Comparison of ENCODE assay signal across 8 cellular contexts in genomic region chr12:6450869-6451347, GRCh38. TPM values are rescaled to one million over a fixed set of nuclear protein-coding genes. Genes with fewer than 3 reads are reported as not detected.
A peak's percentile ranks its signal among the peaks of the same experiment; 100 is the strongest.
DNase-seq lines count a peak whose midpoint lies in the region; ATAC-seq, FAIRE-seq and TF ChIP-seq lines count a peak whose summit lies in the region.

No MANE protein-coding gene starts in this region.

- H3K36me3 ChIP-seq in tibial artery = peaks cover 10 to 48% (median 26%) of the 10 kb centered on the region in 3 donors

- no peaks in the 10 kb centered on the region for H3K27me3 ChIP-seq in tibial artery

- peak overlapping the region; percentile 98 for H3K27ac Mint-ChIP-seq in MCF 10A (ENCODE audit: low read depth, unreplicated experiment)

- CTCF ChIA-PET in MCF 10A (lab: Yijun Ruan, JAX) = interaction anchor here (0.6 to 2.4 kb wide), 6 partner anchors 9 to 87 kb away, joined by 3 to 33 read pairs (median 3); no protein-coding TSS in a partner anchor

- no peak for FAIRE-seq in frontal cortex (lab: Jason Lieb, UNC)

- peak overlapping the region; percentile 97 to 98 for H3K27ac ChIP-seq in tibial artery

- intact Hi-C loops in Right ventricle myocardium superior (cut with DNase I) (no loop called here), cardiac septum (cut with DNase I) (loop anchor here (2.0 to 5.0 kb wide), 2 partner anchors 42 to 114 kb away; partner anchors contain the start of gene MRPL51), MCF 10A (cut with micrococcal nuclease) (loop anchor here (1.0 kb wide), 1 partner anchor 21 kb away; no protein-coding TSS in a partner anchor), lower leg skin (cut with DNase I; ENCODE audit: low total_unique reads) (no loop called here), tibial artery (cut with DNase I; ENCODE audit: low total_unique reads) (no loop called here)

- WGBS in lower leg skin, 2 donors = 3 to 8% methylated on average over 11 of the region's 11 CpGs

- peak; percentile 1 for ATAC-seq in Right ventricle myocardium superior (ENCODE audit: poor library complexity)

- peaks cover 37% of the 10 kb centered on the region for H3K4me1 Mint-ChIP-seq in MCF 10A (ENCODE audit: insufficient read depth, unreplicated experiment)

- DNase-seq in Right ventricle myocardium superior = no peak
- DNase-seq in cardiac septum (ENCODE audit: low spot score) = no peak
- DNase-seq in MCF 10A (ENCODE audit: unreplicated experiment) = no peak
- DNase-seq in lower leg skin (ENCODE audit: low spot score in 2 of 2) = peak in 1 of 2 donors; percentile 89
- DNase-seq in tibial artery = peak in 1 of 2 donors; percentile 42
- DNase-seq in GM10266 (ENCODE audit: extremely low spot score) = no peak
- no peak for DNase-seq in NCI-H526 treated with DMSO at 0.1 percent for 48 hours (lab: John Stamatoyannopoulos, UW)
- DNase-seq in frontal cortex (ENCODE audit: low spot score in 2 of 2) = no peak

- POLR2A ChIA-PET in MCF 10A (lab: Yijun Ruan, JAX) = interaction anchor here (0.7 to 4.5 kb wide), 23 partner anchors 10 to 247 kb away, joined by 3 to 50 read pairs (median 8); partner anchors contain the start of genes GAPDH, LTBR, MRPL51 and TNFRSF1A

- H3K9me3 ChIP-seq in tibial artery = no peaks in the 10 kb centered on the region

- BruUV-seq in MCF 10A (replicated peaks; lab: Mats Ljungman, UMichigan) = no TSS peak

- peaks cover 29% of the 10 kb centered on the region for H3K36me3 Mint-ChIP-seq in MCF 10A (ENCODE audit: insufficient read depth, unreplicated experiment)

- no peak for TF ChIP-seq POLR2A in lower leg skin (IDR thresholded peaks at IDR 0.05)

- H3K4me1 ChIP-seq in tibial artery = peaks cover 0 to 36% (median 30%) of the 10 kb centered on the region in 4 donors

- TF ChIP-seq CTCF in MCF 10A (IDR thresholded peaks at IDR 0.05; ENCODE audit: unreplicated experiment) (no peak), lower leg skin (IDR thresholded peaks at IDR 0.05) (no peak), tibial artery (IDR thresholded peaks at IDR 0.05) (no peak), GM10266 (IDR thresholded peaks at IDR 0.05; ENCODE audit: control insufficient read depth, insufficient read depth, low read depth, missing control alignments) (no peak)

- no peaks in the 10 kb centered on the region for H3K9me3 Mint-ChIP-seq in MCF 10A (ENCODE audit: unreplicated experiment)

- peak overlapping the region; percentile 94 for H3K4me3 Mint-ChIP-seq in MCF 10A (ENCODE audit: unreplicated experiment)

- H3K27me3 Mint-ChIP-seq in MCF 10A (ENCODE audit: insufficient read depth, unreplicated experiment) = no peaks in the 10 kb centered on the region

- H3K4me3 ChIP-seq in lower leg skin (ENCODE audit: low read depth, poor library complexity, severe bottlenecking) = peak overlapping the region; percentile 66
- peak overlapping the region; percentile 73 to 88 for H3K4me3 ChIP-seq in tibial artery

RNA-seq across cellular contexts. Expression of gene TAPBPL, which starts 0.9 kb away (rescaled TPM):
- total RNA-seq in Right ventricle myocardium superior = 11.1 TPM
- total RNA-seq in cardiac septum = 17.2 TPM
- total RNA-seq in MCF 10A (2022) = 8.1 and 9.3 TPM in 2 replicates
- 10 to 100 TPM; 11.4 to 23.8 (median 17.6) TPM for total RNA-seq in lower leg skin
- 0.82 TPM for total RNA-seq in frontal cortex

RNA-seq across cellular contexts. Expression of gene CD27, which starts 6.2 kb away (rescaled TPM):
- total RNA-seq in Right ventricle myocardium superior = 0.30 TPM
- not detected for total RNA-seq in cardiac septum
- not detected in 2 replicates for total RNA-seq in MCF 10A (2022)
- total RNA-seq in lower leg skin = under 1 TPM in 2 of 4 donors, not detected in 2; 0.16 to 0.89 TPM
- 0.41 TPM for total RNA-seq in frontal cortex

RNA-seq across cellular contexts. Expression of gene VAMP1, which starts 19.6 kb away (rescaled TPM):
- total RNA-seq in Right ventricle myocardium superior (3.2 TPM), cardiac septum (4.1 TPM), MCF 10A (2022) (2.5 and 2.9 TPM in 2 replicates), lower leg skin (1 to 10 TPM; 2.1 to 6.6 (median 4.4) TPM), frontal cortex (1.2 TPM)

RNA-seq across cellular contexts. Expression of gene MRPL51, which starts 42.2 kb away (rescaled TPM):
- total RNA-seq in Right ventricle myocardium superior (280 TPM), cardiac septum (174 TPM), MCF 10A (2022) (230 and 314 TPM in 2 replicates), lower leg skin (10 to 100 TPM; 38.6 to 62.1 (median 58.7) TPM), frontal cortex (27.3 TPM)

RNA-seq across cellular contexts. Expression of gene NCAPD2, which starts 43.0 kb away (rescaled TPM):
- total RNA-seq in Right ventricle myocardium superior (8.9 TPM), cardiac septum (12.0 TPM), MCF 10A (2022) (31.9 and 52.0 TPM in 2 replicates), lower leg skin (10 to 100 TPM; 18.5 to 25.9 (median 22.5) TPM), frontal cortex (9.4 TPM)

Comparison
In these comparisons a context has a peak if more than half of its experiments do, and no peak if none do; other contexts are left out.
1. intact Hi-C loops: an anchor here in cardiac septum (2.0 to 5.0 kb wide) and MCF 10A (1.0 kb wide); none called in Right ventricle myocardium superior, lower leg skin and tibial artery.